In genomic region chr19:6772866-6773322, GRCh38 we compare ENCODE assay signal across 11 cellular contexts. TPM values are rescaled to one million over a fixed set of nuclear protein-coding genes. Genes with fewer than 3 reads are reported as not detected.
DNase-seq lines count a peak whose midpoint lies in the region; ATAC-seq and TF ChIP-seq lines count a peak whose summit lies in the region.
"Had no signal": no experiment of that assay in that cellular context is flagged by ENCODE, and none has a peak within 500 bp of the region (broad histone marks: within the 10 kb centered on the region; RNA-seq: fewer than 3 reads in every experiment).

No MANE protein-coding gene starts in this region.

- 64% methylated on average over 4 of the region's 14 CpGs for whole genome bisulfite sequencing in esophagus muscularis mucosa
- 47 to 80% (median 65%) methylated on average over 1 to 14 of the region's 14 CpGs for WGBS in stomach, 5 donors

- no peak for TF ChIP-seq EP300 in esophagus muscularis mucosa (IDR thresholded peaks at IDR 0.05)
- TF ChIP-seq EP300 in stomach (IDR thresholded peaks at IDR 0.05) = no peak

- intact Hi-C loops in activated CD4-positive, alpha-beta T cell treated with anti-CD3 and anti-CD28 coated beads for 36 hours (cut with DNase I, micrococcal nuclease) = loop anchor here (1.0 to 2.0 kb wide), 7 partner anchors 28 to 313 kb away; partner anchors contain the start of genes GPR108 (in 1 of the 2) and TRIP10 (in 1 of the 2)
- intact Hi-C loops in esophagus muscularis mucosa (cut with DNase I) (no loop called here), stomach (cut with DNase I; ENCODE audit: low total_unique reads) (no loop called here)

- H3K27me3 ChIP-seq in esophagus muscularis mucosa = peaks cover 0 to 41% (median 3%) of the 10 kb centered on the region in 4 donors
- peaks cover 0 to 3% (median 0%) of the 10 kb centered on the region in 3 donors for H3K27me3 ChIP-seq in stomach

- H3K9me3 ChIP-seq in KOPT-K1 (ENCODE audit: insufficient read depth, low read length, poor library complexity, severe bottlenecking) = no peaks in the 10 kb centered on the region
- H3K9me3 ChIP-seq in esophagus muscularis mucosa = no peaks in the 10 kb centered on the region
- H3K9me3 ChIP-seq in stomach = no peaks in the 10 kb centered on the region
- H3K9me3 ChIP-seq: A549 had no signal

- peaks cover 4% of the 10 kb centered on the region for H3K9me3 Mint-ChIP-seq in activated CD4-positive, alpha-beta T cell treated with anti-CD3 and anti-CD28 coated beads for 36 hours (ENCODE audit: low read depth)
- H3K9me3 Mint-ChIP-seq in nephron progenitor cell (peaks cover 22% of the 10 kb centered on the region), HFFc6 (no peaks in the 10 kb centered on the region; the same call in 1 of the 2 replicates)

- TF ChIP-seq POLR2A in esophagus muscularis mucosa (IDR thresholded peaks at IDR 0.05; ENCODE audit: low read depth) = no peak
- no peak for TF ChIP-seq POLR2A in stomach (IDR thresholded peaks at IDR 0.05)

- H3K27ac ChIP-seq in KOPT-K1 (ENCODE audit: low read depth, low read length, poor library complexity, severe bottlenecking) = peak overlapping the region; percentile 96
- H3K27ac ChIP-seq in esophagus muscularis mucosa (replicated peaks in 1 of 4) = peak overlapping the region in 2 of 4 donors; percentile 10 to 48
- H3K27ac ChIP-seq in stomach = peak overlapping the region in 4 of 5 donors; percentile 46 to 87 (median 64)

- no peaks in the 10 kb centered on the region for H3K27me3 Mint-ChIP-seq in activated CD4-positive, alpha-beta T cell treated with anti-CD3 and anti-CD28 coated beads for 36 hours
- H3K27me3 Mint-ChIP-seq in nephron progenitor cell (ENCODE audit: low read depth, poor library complexity) (peaks cover 24% of the 10 kb centered on the region), HFFc6 (ENCODE audit: insufficient read depth) (peaks cover 7% of the 10 kb centered on the region)

- CTCF ChIA-PET in activated CD4-positive, alpha-beta T cell treated with anti-CD3 and anti-CD28 coated beads for 36 hours (lab: Charles Lee) = interaction anchor here (0.6 to 2.8 kb wide), 16 partner anchors 8 to 674 kb away, joined by 3 to 11 read pairs (median 4); partner anchors contain the start of gene GPR108

- H3K36me3 Mint-ChIP-seq in activated CD4-positive, alpha-beta T cell treated with anti-CD3 and anti-CD28 coated beads for 36 hours (ENCODE audit: low read depth) = peaks cover 33% of the 10 kb centered on the region
- H3K36me3 Mint-ChIP-seq in nephron progenitor cell (ENCODE audit: low read depth) (no peaks in the 10 kb centered on the region), HFFc6 (ENCODE audit: low read depth) (no peaks in the 10 kb centered on the region)

- H3K36me3 ChIP-seq in KOPT-K1 (ENCODE audit: insufficient read depth, low read length) = peaks cover 32% of the 10 kb centered on the region
- no peaks in the 10 kb centered on the region for H3K36me3 ChIP-seq in esophagus muscularis mucosa
- no peaks in the 10 kb centered on the region for H3K36me3 ChIP-seq in stomach

- DNase-seq in activated CD4-positive, alpha-beta T cell treated with anti-CD3 and anti-CD28 coated beads for 36 hours = no peak
- no peak for DNase-seq in activated CD4-positive, alpha-beta T cell treated with anti-CD3 and anti-CD28 coated beads, Interleukin-2, amount 50 U/mL, for 4 hours
- DNase-seq in esophagus muscularis mucosa (ENCODE audit: extremely low spot score) (no peak), stomach (no peak), nephron progenitor cell (no peak), HFFc6 (no peak)
- DNase-seq in stimulated activated naive CD4-positive, alpha-beta T cell (lab: John Stamatoyannopoulos, UW) = no peak
- DNase-seq: NCI-H146 had no signal

- H3K4me3 ChIP-seq in esophagus muscularis mucosa = peak overlapping the region; percentile 37 to 56 (median 44)
- peak overlapping the region; percentile 39 to 60 (median 48) for H3K4me3 ChIP-seq in stomach
- H3K4me3 ChIP-seq: A549 had no signal

- H3K4me1 ChIP-seq in esophagus muscularis mucosa = peaks cover 0 to 3% (median under 1%) of the 10 kb centered on the region in 4 donors
- peaks cover 0 to 22% (median under 1%) of the 10 kb centered on the region in 4 donors for H3K4me1 ChIP-seq in stomach

- ATAC-seq in activated CD4-positive, alpha-beta T cell treated with anti-CD3 and anti-CD28 coated beads for 36 hours = no peak
- ATAC-seq: A549 had no signal

- peak overlapping the region; percentile 97 for H3K4me3 Mint-ChIP-seq in activated CD4-positive, alpha-beta T cell treated with anti-CD3 and anti-CD28 coated beads for 36 hours
- no peak overlapping the region for H3K4me3 Mint-ChIP-seq in nephron progenitor cell
- H3K4me3 Mint-ChIP-seq in HFFc6 = no peak overlapping the region
- H3K4me3 Mint-ChIP-seq: nephron had no signal

- H3K27ac Mint-ChIP-seq in activated CD4-positive, alpha-beta T cell treated with anti-CD3 and anti-CD28 coated beads for 36 hours = peak overlapping the region; percentile 98
- no peak overlapping the region for H3K27ac Mint-ChIP-seq in nephron progenitor cell
- no peak overlapping the region for H3K27ac Mint-ChIP-seq in HFFc6
- H3K27ac Mint-ChIP-seq: nephron had no signal

- POLR2A ChIA-PET in activated CD4-positive, alpha-beta T cell treated with anti-CD3 and anti-CD28 coated beads for 36 hours (lab: Charles Lee) = interaction anchor here (0.5 to 2.6 kb wide), 9 partner anchors 8 to 572 kb away, joined by 3 to 18 read pairs (median 3); partner anchors contain the start of gene TNFSF14

- TF ChIP-seq CTCF in esophagus muscularis mucosa (IDR thresholded peaks at IDR 0.05) (no peak), stomach (IDR thresholded peaks at IDR 0.05) (no peak), nephron progenitor cell (IDR thresholded peaks at IDR 0.05) (no peak), HFFc6 (IDR thresholded peaks at IDR 0.05) (no peak)

- H3K4me1 Mint-ChIP-seq in activated CD4-positive, alpha-beta T cell treated with anti-CD3 and anti-CD28 coated beads for 36 hours = peaks cover 54% of the 10 kb centered on the region
- H3K4me1 Mint-ChIP-seq in nephron progenitor cell = no peaks in the 10 kb centered on the region
- H3K4me1 Mint-ChIP-seq in HFFc6 (ENCODE audit: low read depth) = no peaks in the 10 kb centered on the region
- H3K4me1 Mint-ChIP-seq: nephron had no signal

RNA-seq across cellular contexts. Expression of gene VAV1, which starts 0.4 kb away (rescaled TPM):
- total RNA-seq in activated CD4-positive, alpha-beta T cell treated with anti-CD3 and anti-CD28 coated beads for 36 hours = 10 to 100 TPM; 73.4 to 90.8 TPM
- total RNA-seq in esophagus muscularis mucosa (1 to 10 TPM; 2.9 to 8.0 (median 4.1) TPM), stomach (100 to 1,000 TPM in 1 of 5 donors, 1 to 10 TPM in 4; 2.2 to 130 (median 4.4) TPM)
- 1 to 10 TPM; 1.7 to 3.7 (median 3.6) TPM for polyA plus RNA-seq in stomach
- not detected for total RNA-seq in HFFc6 (2021; fragmentation: NEBNext Ultra II Directional; extraction: Animal tissue kit (Norgen Biotek cat#: 25700))

RNA-seq across cellular contexts. Expression of gene SH2D3A, which starts 5.7 kb away (rescaled TPM):
- 10 to 100 TPM; 20.7 to 23.2 TPM for total RNA-seq in activated CD4-positive, alpha-beta T cell treated with anti-CD3 and anti-CD28 coated beads for 36 hours
- total RNA-seq in esophagus muscularis mucosa (under 1 TPM in 2 of 4 donors, not detected in 2; 0.33 to 0.34 TPM), stomach (10 to 100 TPM in 4 of 5 donors, 1 to 10 TPM in 1; 8.8 to 71.3 (median 43.0) TPM)
- polyA plus RNA-seq in stomach = 10 to 100 TPM; 19.9 to 23.6 (median 20.2) TPM
- total RNA-seq in HFFc6 (2021; fragmentation: NEBNext Ultra II Directional; extraction: Animal tissue kit (Norgen Biotek cat#: 25700)) = not detected

RNA-seq across cellular contexts. Expression of gene TRIP10, which starts 33.4 kb away (rescaled TPM):
- 10 to 100 TPM; 45.1 to 50.0 TPM for total RNA-seq in activated CD4-positive, alpha-beta T cell treated with anti-CD3 and anti-CD28 coated beads for 36 hours
- total RNA-seq in esophagus muscularis mucosa (100 to 1,000 TPM in 3 of 4 donors, 10 to 100 TPM in 1; 85.8 to 148 (median 118) TPM), stomach (10 to 100 TPM; 30.1 to 91.5 (median 86.9) TPM)
- polyA plus RNA-seq in stomach = 100 to 1,000 TPM in 1 of 3 donors, 10 to 100 TPM in 2; 44.9 to 111 (median 46.8) TPM
- 10 to 100 TPM; 46.1 to 53.3 (median 48.8) TPM for total RNA-seq in HFFc6 (2021; fragmentation: NEBNext Ultra II Directional; extraction: Animal tissue kit (Norgen Biotek cat#: 25700))

RNA-seq across cellular contexts. Expression of gene GPR108, which starts 35.5 kb away (rescaled TPM):
- total RNA-seq in activated CD4-positive, alpha-beta T cell treated with anti-CD3 and anti-CD28 coated beads for 36 hours = 10 to 100 TPM; 58.8 to 59.9 TPM
- total RNA-seq in esophagus muscularis mucosa = 10 to 100 TPM; 38.2 to 61.7 (median 48.2) TPM
- 10 to 100 TPM; 28.1 to 78.6 (median 54.2) TPM for total RNA-seq in stomach
- 100 to 1,000 TPM in 1 of 3 donors, 10 to 100 TPM in 2; 59.9 to 132 (median 64.4) TPM for polyA plus RNA-seq in stomach
- 10 to 100 TPM; 52.2 to 60.5 (median 56.4) TPM for total RNA-seq in HFFc6 (2021; fragmentation: NEBNext Ultra II Directional; extraction: Animal tissue kit (Norgen Biotek cat#: 25700))

RNA-seq across cellular contexts. Expression of gene C3, which starts 52.4 kb away (rescaled TPM):
- 1 to 10 TPM in 1 of 2 experiments, under 1 TPM in 1; 0.93 to 1.0 TPM for total RNA-seq in activated CD4-positive, alpha-beta T cell treated with anti-CD3 and anti-CD28 coated beads for 36 hours
- 1,000 to 10,000 TPM in 1 of 4 donors, 100 to 1,000 TPM in 3; 393 to 1,020 (median 677) TPM for total RNA-seq in esophagus muscularis mucosa
- 1,000 to 10,000 TPM in 1 of 5 donors, 100 to 1,000 TPM in 2, 10 to 100 TPM in 2; 35.3 to 1,672 (median 430) TPM for total RNA-seq in stomach
- 100 to 1,000 TPM in 1 of 3 donors, 10 to 100 TPM in 2; 22.8 to 367 (median 75.0) TPM for polyA plus RNA-seq in stomach
- 1 to 10 TPM in 4 of 6 experiments, under 1 TPM in 2; 0.82 to 1.5 (median 1.2) TPM for total RNA-seq in HFFc6 (2021; fragmentation: NEBNext Ultra II Directional; extraction: Animal tissue kit (Norgen Biotek cat#: 25700))

Comparison
In these comparisons a context has a peak if more than half of its experiments do, and no peak if none do; other contexts are left out.
1. RNA of gene SH2D3A, which starts 5.7 kb away (total RNA-seq): 8.8 to 71.3 TPM in stomach and 20.7 to 23.2 TPM in activated CD4-positive, alpha-beta T cell treated with anti-CD3 and anti-CD28 coated beads for 36 hours; 0.33 to 0.34 TPM in esophagus muscularis mucosa and not detected in HFFc6; every median in the first group is over 4 times any median in the second.
2. intact Hi-C loops: an anchor here in activated CD4-positive, alpha-beta T cell treated with anti-CD3 and anti-CD28 coated beads for 36 hours (1.0 to 2.0 kb wide); none called in esophagus muscularis mucosa and stomach.